Comparison of ENCODE assay signal across 8 cellular contexts in the genomic region with DNA sequence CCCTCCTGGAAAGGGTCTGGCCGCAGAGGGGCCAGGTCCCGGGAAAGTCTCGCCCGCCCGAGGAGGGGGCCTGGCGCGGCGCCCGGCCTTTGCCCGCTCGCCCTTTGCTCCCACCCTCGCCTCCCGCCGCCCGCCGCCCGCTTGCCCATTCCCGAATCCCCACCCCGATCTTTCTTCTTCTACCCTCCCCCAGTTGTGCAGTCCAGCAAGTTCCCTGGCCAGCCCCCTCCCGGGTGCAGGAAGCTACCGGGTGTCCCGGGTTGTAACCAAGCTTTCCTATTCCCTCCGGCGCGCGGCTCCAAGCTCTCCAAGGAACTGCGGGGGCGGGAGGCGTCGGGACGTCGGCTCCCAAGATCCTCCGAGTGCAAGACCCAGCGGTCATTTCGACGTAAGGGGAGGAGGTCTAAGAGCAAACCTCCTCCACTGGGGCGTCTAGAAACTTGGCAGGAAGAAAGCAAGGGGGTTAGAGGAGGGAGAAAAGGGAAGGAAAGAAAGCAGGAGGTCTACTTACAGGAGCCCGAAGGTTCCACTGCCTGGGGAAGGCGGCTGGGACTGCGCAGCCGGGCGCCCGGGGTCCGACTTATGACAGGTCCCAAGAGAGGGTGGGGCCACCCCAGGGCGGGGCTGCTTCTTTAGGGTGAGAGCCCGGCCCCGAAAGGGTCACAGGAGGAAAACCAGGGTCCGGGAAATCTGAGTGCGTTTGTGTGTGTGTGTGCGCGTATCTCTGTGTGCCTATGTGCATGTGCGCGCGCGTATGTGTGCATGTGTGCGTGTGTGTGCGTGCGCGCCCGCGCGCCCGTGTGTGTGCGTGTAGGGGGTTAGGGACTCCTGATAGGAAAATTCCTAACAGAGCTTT. TPM values are rescaled to one million over a fixed set of nuclear protein-coding genes. Genes with fewer than 3 reads are reported as not detected.
DNase-seq lines count a peak whose midpoint lies in the region; ATAC-seq, FAIRE-seq and TF ChIP-seq lines count a peak whose summit lies in the region.

TSS of gene PTGR1 (minus strand) at position 556 of the 856 bp plus-strand sequence. CDS start 2,225 bp downstream, outside the sequence.

- H3K27me3 Mint-ChIP-seq in T-cell (peaks cover 22 to 39% of the 10 kb centered on the region in 2 donors), chondrocyte (ENCODE audit: low read depth) (no peaks in the 10 kb centered on the region), immature natural killer cell (ENCODE audit: low read depth in 3 of 3) (peaks cover 15 to 33% (median 27%) of the 10 kb centered on the region in 3 donors)

- CTCF ChIA-PET in T-cell (lab: Charles Lee) = interaction anchor here (0.5 to 1.4 kb wide), 8 partner anchors 22 to 1684 kb away, joined by 3 to 9 read pairs (median 4); no protein-coding TSS in a partner anchor

- H3K9me3 Mint-ChIP-seq in T-cell (no peaks in the 10 kb centered on the region), chondrocyte (ENCODE audit: low read depth) (peaks cover 3% of the 10 kb centered on the region), immature natural killer cell (peaks cover 0 to 2% (median 0%) of the 10 kb centered on the region in 6 donors)

- H3K4me1 Mint-ChIP-seq in T-cell = peaks cover 16 to 24% (median 21%) of the 10 kb centered on the region in 3 donors
- H3K4me1 Mint-ChIP-seq in chondrocyte (ENCODE audit: low read depth) = peaks cover 32% of the 10 kb centered on the region
- peaks cover 25 to 27% of the 10 kb centered on the region in 2 donors for H3K4me1 Mint-ChIP-seq in immature natural killer cell

- peak in 1 of 4 experiments; percentile 28 for ATAC-seq in T-cell (replicated peaks in 1 of 4)
- ATAC-seq in GM18858 (IDR thresholded peaks at IDR 0.05; ENCODE audit: unreplicated experiment) = no peak

- H3K4me3 ChIP-seq in sigmoid colon = peak within 1 kb of the TSS; percentile 62 to 80 (median 65)

- TF ChIP-seq POLR2A in sigmoid colon (IDR thresholded peaks at IDR 0.05) = peak in 1 of 2 donors; percentile 8

- H3K36me3 Mint-ChIP-seq in T-cell = no peaks in the 10 kb centered on the region
- H3K36me3 Mint-ChIP-seq in chondrocyte (ENCODE audit: low read depth) = peaks cover 2% of the 10 kb centered on the region
- H3K36me3 Mint-ChIP-seq in immature natural killer cell = peaks cover 0 to 5% (median 0%) of the 10 kb centered on the region in 3 donors

- H3K27ac Mint-ChIP-seq in T-cell (peak within 1 kb of the TSS in 1 of 2 donors; percentile 65), chondrocyte (ENCODE audit: unreplicated experiment) (peak within 1 kb of the TSS; percentile 97), immature natural killer cell (no peak within 1 kb of the TSS)

- no peak for TF ChIP-seq EP300 in sigmoid colon (IDR thresholded peaks at IDR 0.05)

- WGBS in sigmoid colon, 2 donors = 0 to 2% methylated on average over 64 of the region's 64 CpGs

- peak; percentile 93 for DNase-seq in GM03348 (ENCODE audit: low spot score)
- peak; percentile 78 for DNase-seq in HTR-8/SVneo (ENCODE audit: insufficient read length, low spot score)
- DNase-seq in T-cell = peak in 11 of 34 experiments; percentile 4 to 23 (median 14)
- no peak for DNase-seq in chondrocyte (ENCODE audit: low spot score)
- DNase-seq in immature natural killer cell = no peak
- peak; percentile 93 for DNase-seq in sigmoid colon
- DNase-seq in central memory CD4-positive, alpha-beta T cell = no peak

- intact Hi-C loops in sigmoid colon (cut with DNase I) = loop anchor here (2.0 to 10.0 kb wide), 3 partner anchors 93 to 475 kb away; partner anchors contain the start of gene UGCG

- no peaks in the 10 kb centered on the region for H3K9me3 ChIP-seq in sigmoid colon

- H3K4me3 Mint-ChIP-seq in T-cell (peak within 1 kb of the TSS; percentile 83 to 91 (median 88)), chondrocyte (ENCODE audit: unreplicated experiment) (peak within 1 kb of the TSS; percentile 94), immature natural killer cell (peak within 1 kb of the TSS; percentile 75 to 85 (median 80))

- POLR2A ChIA-PET in T-cell (lab: Charles Lee) = no interaction called here

- H3K27me3 ChIP-seq in sigmoid colon = no peaks in the 10 kb centered on the region

- H3K36me3 ChIP-seq in sigmoid colon = peaks cover 0 to 27% (median 10%) of the 10 kb centered on the region in 4 donors

- H3K27ac ChIP-seq in sigmoid colon = peak within 1 kb of the TSS; percentile 84 to 89 (median 87)

- peaks cover 0 to 24% (median 5%) of the 10 kb centered on the region in 4 donors for H3K4me1 ChIP-seq in sigmoid colon

- no peak for TF ChIP-seq CTCF in chondrocyte (IDR thresholded peaks at IDR 0.05)
- no peak for TF ChIP-seq CTCF in sigmoid colon (IDR thresholded peaks at IDR 0.05)

- no peak for FAIRE-seq in HTR-8/SVneo (lab: Jason Lieb, UNC)

RNA-seq across cellular contexts. Expression of gene PTGR1, which starts in this region (rescaled TPM):
- total RNA-seq in T-cell (1 to 10 TPM in 1 of 5 donors, under 1 TPM in 2, not detected in 2; 0.30 to 1.9 (median 0.38) TPM), chondrocyte (25.8 to 28.1 TPM (median 26.6 TPM) in 3 replicates), sigmoid colon (10 to 100 TPM; 19.7 to 61.1 (median 41.9) TPM)
- polyA plus RNA-seq in immature natural killer cell (under 1 TPM in 1 of 3 donors, not detected in 2; 0.34 TPM), sigmoid colon (10 to 100 TPM; 26.9 to 59.6 (median 46.2) TPM)

Comparison
In these comparisons a context has a peak if more than half of its experiments do, and no peak if none do; other contexts are left out.
1. RNA of gene PTGR1 (polyA plus RNA-seq): 26.9 to 59.6 TPM in sigmoid colon; 0.34 TPM in immature natural killer cell; every median in the first group is over 10 times any median in the second.
2. DNase-seq: peak in GM03348 (single experiment), HTR-8/SVneo (single experiment) and sigmoid colon (single experiment); none in chondrocyte (single experiment), immature natural killer cell (0 of 3) and central memory CD4-positive, alpha-beta T cell (single experiment).
3. Peak in every context shown above with its lines, with median percentiles within 50 percentile points of each other: H3K4me3 Mint-ChIP-seq.